ENCODE assay signal across 1 cellular context in genomic region chr9:107190936-107191290, GRCh38.
TF ChIP-seq lines count a peak whose summit lies in the region.

No MANE protein-coding gene starts in this region.

TF ChIP-seq in HCT116, 20 proteins besides CTCF, POLR2A, EP300 and RAD21 (continued from another document):
- TF ChIP-seq POLR2AphosphoS5 (IDR thresholded peaks at IDR 0.05; ENCODE audit: low read depth, low read length) (no peak), EGR1 (IDR thresholded peaks at IDR 0.05; ENCODE audit: low read depth) (no peak), ELF1 (IDR thresholded peaks at IDR 0.05; ENCODE audit: borderline replicate concordance, low read depth) (no peak), SIN3A (IDR thresholded peaks at IDR 0.05; ENCODE audit: low read depth) (no peak), ZNF274 (IDR thresholded peaks at IDR 0.05; ENCODE audit: low read depth, low read length) (no peak), EZH2 (IDR thresholded peaks at IDR 0.05) (no peak), EZH2phosphoT487 (IDR thresholded peaks at IDR 0.05; ENCODE audit: borderline replicate concordance) (no peak), CEBPB (IDR thresholded peaks at IDR 0.05; ENCODE audit: low read depth) (no peak), YY1 (IDR thresholded peaks at IDR 0.05; ENCODE audit: extremely low read depth, insufficient replicate concordance, low read depth, low read length) (no peak), REST (IDR thresholded peaks at IDR 0.05; ENCODE audit: low read depth) (no peak), ATF3 (IDR thresholded peaks at IDR 0.05) (no peak)
- TF ChIP-seq, protein P1, sequence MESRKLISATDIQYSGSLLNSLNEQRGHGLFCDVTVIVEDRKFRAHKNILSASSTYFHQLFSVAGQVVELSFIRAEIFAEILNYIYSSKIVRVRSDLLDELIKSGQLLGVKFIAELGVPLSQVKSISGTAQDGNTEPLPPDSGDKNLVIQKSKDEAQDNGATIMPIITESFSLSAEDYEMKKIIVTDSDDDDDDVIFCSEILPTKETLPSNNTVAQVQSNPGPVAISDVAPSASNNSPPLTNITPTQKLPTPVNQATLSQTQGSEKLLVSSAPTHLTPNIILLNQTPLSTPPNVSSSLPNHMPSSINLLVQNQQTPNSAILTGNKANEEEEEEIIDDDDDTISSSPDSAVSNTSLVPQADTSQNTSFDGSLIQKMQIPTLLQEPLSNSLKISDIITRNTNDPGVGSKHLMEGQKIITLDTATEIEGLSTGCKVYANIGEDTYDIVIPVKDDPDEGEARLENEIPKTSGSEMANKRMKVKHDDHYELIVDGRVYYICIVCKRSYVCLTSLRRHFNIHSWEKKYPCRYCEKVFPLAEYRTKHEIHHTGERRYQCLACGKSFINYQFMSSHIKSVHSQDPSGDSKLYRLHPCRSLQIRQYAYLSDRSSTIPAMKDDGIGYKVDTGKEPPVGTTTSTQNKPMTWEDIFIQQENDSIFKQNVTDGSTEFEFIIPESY (IDR thresholded peaks at IDR 0.05; ENCODE audit: extremely low read depth, insufficient replicate concordance, low read length) = no peak
- TF ChIP-seq, protein P2, sequence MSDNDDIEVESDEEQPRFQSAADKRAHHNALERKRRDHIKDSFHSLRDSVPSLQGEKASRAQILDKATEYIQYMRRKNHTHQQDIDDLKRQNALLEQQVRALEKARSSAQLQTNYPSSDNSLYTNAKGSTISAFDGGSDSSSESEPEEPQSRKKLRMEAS (IDR thresholded peaks at IDR 0.05) = no peak
TF ChIP-seq in HCT116: peak in this region for 0.
